In the genomic region with DNA sequence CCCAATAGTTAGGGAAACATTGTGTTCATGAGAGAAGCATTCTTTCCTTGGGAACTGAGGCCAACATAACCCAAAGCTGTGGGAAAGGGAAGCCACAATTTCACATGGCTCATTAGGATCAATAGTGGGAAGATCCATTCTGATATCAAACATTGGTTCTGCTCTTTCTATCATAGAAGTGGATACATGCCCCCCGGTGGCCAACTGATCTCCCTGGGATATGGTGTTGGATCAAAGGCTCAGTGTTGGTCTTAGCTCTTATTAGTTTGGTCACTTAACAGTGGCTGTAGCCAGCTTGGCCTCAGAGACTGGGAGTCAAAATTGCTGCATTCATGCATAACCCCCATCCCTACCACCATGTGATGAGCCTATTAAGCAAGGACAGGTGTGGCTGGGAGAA, we compare ENCODE assay signal across 18 cellular contexts. TPM values are rescaled to one million over a fixed set of nuclear protein-coding genes. Genes with fewer than 3 reads are reported as not detected.
"Had no signal": no experiment of that assay in that cellular context is flagged by ENCODE, and none has a peak within 500 bp of the region (broad histone marks: within the 10 kb centered on the region; RNA-seq: fewer than 3 reads in every experiment).

No MANE protein-coding gene starts in this region.

- FAIRE-seq: endothelial cell of umbilical vein had no signal

- ATAC-seq: activated T-cell treated with anti-CD3 and anti-CD28 coated beads, Interleukin-2, amount 50 U/mL, for 72 hours; left ventricle myocardium superior had no signal

- H3K4me3 Mint-ChIP-seq: activated CD4-positive, alpha-beta T cell treated with anti-CD3 and anti-CD28 coated beads, Interleukin-2, amount 10 ng/mL, durations not matched to agents 7 days and 5 days; dendritic cell treated with granulocyte-macrophage colony-stimulating factor and Interleukin-4, amounts not matched to agents 40 ng/mL and 50 ng/mL, for 4 days had no signal

- DNase-seq: activated CD4-positive, alpha-beta T cell treated with anti-CD3 and anti-CD28 coated beads, Interleukin-2, amount 10 ng/mL, durations not matched to agents 7 days and 5 days; activated gamma-delta T cell treated with Interleukin-2 at 50 U/mL for 16 hours; activated T-cell treated with anti-CD3 and anti-CD28 coated beads, Interleukin-2, amount 50 U/mL, for 72 hours; effector CD8-positive, alpha-beta T cell; left ventricle myocardium superior; SK-N-SH; stimulated activated CD4-positive, alpha-beta T cell treated with anti-CD3 and anti-CD28 coated beads, Interleukin-12 subunit alpha, Interleukin-12 subunit beta, amount 100 ng/mL, for 4 hours; stomach; T1000; trophoblast cell had no signal

- H3K4me1 ChIP-seq: esophagus muscularis mucosa, prostate gland, right atrium auricular region, stomach had no signal

- H3K27me3 Mint-ChIP-seq: activated CD4-positive, alpha-beta T cell treated with anti-CD3 and anti-CD28 coated beads, Interleukin-2, amount 10 ng/mL, durations not matched to agents 7 days and 5 days; dendritic cell treated with granulocyte-macrophage colony-stimulating factor and Interleukin-4, amounts not matched to agents 40 ng/mL and 50 ng/mL, for 4 days had no signal

- H3K4me3 ChIP-seq: esophagus muscularis mucosa, prostate gland, right atrium auricular region, stomach had no signal

- H3K9me3 ChIP-seq: prostate gland had no signal

- H3K27ac Mint-ChIP-seq: activated CD4-positive, alpha-beta T cell treated with anti-CD3 and anti-CD28 coated beads, Interleukin-2, amount 10 ng/mL, durations not matched to agents 7 days and 5 days; dendritic cell treated with granulocyte-macrophage colony-stimulating factor and Interleukin-4, amounts not matched to agents 40 ng/mL and 50 ng/mL, for 4 days had no signal

- H3K27me3 ChIP-seq: esophagus muscularis mucosa, right atrium auricular region, stomach had no signal

- H3K36me3 ChIP-seq: esophagus muscularis mucosa, prostate gland, right atrium auricular region, stomach had no signal

- H3K27ac ChIP-seq: esophagus muscularis mucosa, prostate gland, right atrium auricular region, stomach had no signal

RNA-seq across cellular contexts. Expression of gene GIMAP4, which starts 6.7 kb away (rescaled TPM):
- total RNA-seq: chondrocyte, myocyte, osteocyte had no signal
- polyA plus RNA-seq: SK-N-SH had no signal

RNA-seq across cellular contexts. Expression of gene GIMAP7, which starts 45.8 kb away (rescaled TPM):
- total RNA-seq: chondrocyte, myocyte, osteocyte had no signal
- polyA plus RNA-seq: SK-N-SH had no signal
